ENCODE assay signal across 15 cellular contexts in the genomic region with DNA sequence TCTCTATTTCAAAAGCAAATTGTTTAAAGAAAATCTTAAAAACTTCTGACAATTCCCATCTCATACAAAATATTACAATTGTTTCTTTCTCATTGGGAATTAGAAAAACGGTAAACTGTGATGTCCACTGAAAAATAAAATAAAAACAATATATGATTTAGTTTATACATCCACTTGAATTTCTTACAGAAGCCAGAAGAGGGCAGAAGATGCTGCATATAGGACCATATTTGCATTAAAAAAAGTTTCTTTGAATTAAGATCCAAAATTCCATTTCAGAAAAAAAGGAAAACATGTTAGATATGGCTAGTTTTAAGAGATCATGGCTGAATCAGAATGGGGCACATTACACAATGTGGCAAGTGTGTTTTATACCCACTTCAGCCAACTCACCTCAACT. TPM values are rescaled to one million over a fixed set of nuclear protein-coding genes. Genes with fewer than 3 reads are reported as not detected.
A peak's percentile ranks its signal among the peaks of the same experiment; 100 is the strongest.
DNase-seq lines count a peak whose midpoint lies in the region; ATAC-seq and TF ChIP-seq lines count a peak whose summit lies in the region.
"Had no signal": no experiment of that assay in that cellular context is flagged by ENCODE, and none has a peak within 500 bp of the region (broad histone marks: within the 10 kb centered on the region; RNA-seq: fewer than 3 reads in every experiment).

No MANE protein-coding gene starts in this region.

- H3F3A ChIP-seq in GM23338 (replicated peaks; ENCODE audit: low read depth), result no peaks in the 10 kb centered on the region

- peak; percentile 47 for TF ChIP-seq CTCF in AG10803 (conservative IDR thresholded peaks at IDR 0.05; ENCODE audit: low read length)
- peak in 1 of 2 experiments; percentile 68; a peak in 3 of 4 replicates for TF ChIP-seq CTCF in GM23338 (conservative IDR thresholded peaks at IDR 0.05; ENCODE audit: low read depth in 2 of 2)
- TF ChIP-seq CTCF in RWPE2 (IDR thresholded peaks at IDR 0.05; ENCODE audit: poor library complexity, severe bottlenecking), result peak; percentile 58

- peaks cover 41% of the 10 kb centered on the region for H3K4me1 ChIP-seq in GM23338 (ENCODE audit: insufficient read depth)
- no peaks in the 10 kb centered on the region for H3K4me1 ChIP-seq in RWPE2 (ENCODE audit: insufficient read depth, poor library complexity, severe bottlenecking)
- H3K4me1 ChIP-seq in iPS-18a (ENCODE audit: control insufficient read depth, low read depth, low read length), result peaks cover 52% of the 10 kb centered on the region

- no peak overlapping the region for H3K4me3 Mint-ChIP-seq in GM23338
- H3K4me3 Mint-ChIP-seq: activated naive CD8-positive, alpha-beta T cell had no signal

- H3K27ac ChIP-seq in GM23338 (ENCODE audit: low read depth), result no peak overlapping the region
- no peak overlapping the region for H3K27ac ChIP-seq in RWPE2 (ENCODE audit: poor library complexity, severe bottlenecking)
- H3K27ac ChIP-seq in iPS-18a (ENCODE audit: low read length), result no peak overlapping the region
- H3K27ac ChIP-seq: SK-N-MC had no signal

- no peaks in the 10 kb centered on the region for H3K27me3 ChIP-seq in GM23338 (ENCODE audit: insufficient read depth)
- peaks cover 4% of the 10 kb centered on the region for H3K27me3 ChIP-seq in RWPE2 (ENCODE audit: insufficient read depth, poor library complexity, severe bottlenecking)
- no peaks in the 10 kb centered on the region for H3K27me3 ChIP-seq in iPS-18a (ENCODE audit: control insufficient read depth, insufficient read depth, low read length)

- H3K9me3 ChIP-seq in RWPE2 (ENCODE audit: severe bottlenecking) (no peaks in the 10 kb centered on the region), iPS-18a (ENCODE audit: control insufficient read depth, low read depth, low read length) (no peaks in the 10 kb centered on the region)

- peak overlapping the region; percentile 38 for H3K9ac ChIP-seq in iPS-18a (ENCODE audit: low read length)

- peaks cover 46% of the 10 kb centered on the region for H3K4me1 Mint-ChIP-seq in GM23338

- no peaks in the 10 kb centered on the region for H3K79me2 ChIP-seq in GM23338 (replicated peaks; ENCODE audit: insufficient read depth)

- H3K4me3 ChIP-seq in AG10803 (ENCODE audit: low read length) (no peak overlapping the region), GM23338 (no peak overlapping the region), RWPE2 (ENCODE audit: severe bottlenecking) (no peak overlapping the region), iPS-18a (ENCODE audit: low read length) (no peak overlapping the region)

- H3K36me3 ChIP-seq in GM23338 (ENCODE audit: insufficient read depth) (no peaks in the 10 kb centered on the region), RWPE2 (ENCODE audit: low read depth) (no peaks in the 10 kb centered on the region), iPS-18a (ENCODE audit: control insufficient read depth, low read depth, low read length) (no peaks in the 10 kb centered on the region)

- no peaks in the 10 kb centered on the region for H3K9me3 Mint-ChIP-seq in GM23338

- H4K20me1 ChIP-seq in GM23338 (replicated peaks; ENCODE audit: insufficient read depth), result no peaks in the 10 kb centered on the region

- no peak for DNase-seq in AG10803 (ENCODE audit: low read depth)
- DNase-seq in GM23338 (ENCODE audit: low spot score), result peak; percentile 21
- DNase-seq in RWPE2 (ENCODE audit: low spot score), result no peak
- DNase-seq in kidney glomerular epithelial cell (lab: John Stamatoyannopoulos, UW), result no peak
- DNase-seq in activated CD8-positive, alpha-beta memory T cell treated with anti-CD3 and anti-CD28 coated beads for 24 hours, result no peak
- DNase-seq: activated CD4-positive, alpha-beta T cell treated with anti-CD3 and anti-CD28 coated beads, Interleukin-2, amount 50 U/mL, for 4 hours; HCEC 1CT; NCI-H2107; nucleus accumbens; substantia nigra had no signal

- ATAC-seq in GM23338, result no peak
- ATAC-seq in RWPE2 (ENCODE audit: low read depth), result no peak
- ATAC-seq in GM21360 (IDR thresholded peaks at IDR 0.05; ENCODE audit: unreplicated experiment), result no peak
- no peak for ATAC-seq in HG03135 (IDR thresholded peaks at IDR 0.05; ENCODE audit: unreplicated experiment)

- no peak overlapping the region for H2AFZ ChIP-seq in GM23338

- no peaks in the 10 kb centered on the region; the same call in 2 of the 3 replicates for H3K36me3 Mint-ChIP-seq in GM23338 (ENCODE audit: low read depth)
- H3K36me3 Mint-ChIP-seq: activated naive CD8-positive, alpha-beta T cell had no signal

- H3K4me2 ChIP-seq in GM23338, result peak overlapping the region; percentile 15; the same call in 1 of the 2 replicates

- H3K9me2 ChIP-seq in GM23338 (ENCODE audit: insufficient read depth), result no peaks in the 10 kb centered on the region

- H3K27ac Mint-ChIP-seq in GM23338, result no peak overlapping the region
- H3K27ac Mint-ChIP-seq: activated naive CD8-positive, alpha-beta T cell had no signal

- peaks cover 10% of the 10 kb centered on the region for H3K27me3 Mint-ChIP-seq in GM23338 (ENCODE audit: insufficient read depth, low read depth, poor library complexity)
- H3K27me3 Mint-ChIP-seq: activated naive CD8-positive, alpha-beta T cell had no signal

TF ChIP-seq in GM23338, 12 proteins besides CTCF, POLR2A, EP300 and RAD21 (continues in another document):
- TF ChIP-seq STAT1 (IDR thresholded peaks at IDR 0.05; ENCODE audit: unreplicated experiment), result no peak
- no peak for TF ChIP-seq EZH2phosphoT487 (IDR thresholded peaks at IDR 0.05; ENCODE audit: unreplicated experiment)
- TF ChIP-seq, protein P1, sequence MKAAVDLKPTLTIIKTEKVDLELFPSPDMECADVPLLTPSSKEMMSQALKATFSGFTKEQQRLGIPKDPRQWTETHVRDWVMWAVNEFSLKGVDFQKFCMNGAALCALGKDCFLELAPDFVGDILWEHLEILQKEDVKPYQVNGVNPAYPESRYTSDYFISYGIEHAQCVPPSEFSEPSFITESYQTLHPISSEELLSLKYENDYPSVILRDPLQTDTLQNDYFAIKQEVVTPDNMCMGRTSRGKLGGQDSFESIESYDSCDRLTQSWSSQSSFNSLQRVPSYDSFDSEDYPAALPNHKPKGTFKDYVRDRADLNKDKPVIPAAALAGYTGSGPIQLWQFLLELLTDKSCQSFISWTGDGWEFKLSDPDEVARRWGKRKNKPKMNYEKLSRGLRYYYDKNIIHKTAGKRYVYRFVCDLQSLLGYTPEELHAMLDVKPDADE (IDR thresholded peaks at IDR 0.05), result no peak
- TF ChIP-seq, protein P2, sequence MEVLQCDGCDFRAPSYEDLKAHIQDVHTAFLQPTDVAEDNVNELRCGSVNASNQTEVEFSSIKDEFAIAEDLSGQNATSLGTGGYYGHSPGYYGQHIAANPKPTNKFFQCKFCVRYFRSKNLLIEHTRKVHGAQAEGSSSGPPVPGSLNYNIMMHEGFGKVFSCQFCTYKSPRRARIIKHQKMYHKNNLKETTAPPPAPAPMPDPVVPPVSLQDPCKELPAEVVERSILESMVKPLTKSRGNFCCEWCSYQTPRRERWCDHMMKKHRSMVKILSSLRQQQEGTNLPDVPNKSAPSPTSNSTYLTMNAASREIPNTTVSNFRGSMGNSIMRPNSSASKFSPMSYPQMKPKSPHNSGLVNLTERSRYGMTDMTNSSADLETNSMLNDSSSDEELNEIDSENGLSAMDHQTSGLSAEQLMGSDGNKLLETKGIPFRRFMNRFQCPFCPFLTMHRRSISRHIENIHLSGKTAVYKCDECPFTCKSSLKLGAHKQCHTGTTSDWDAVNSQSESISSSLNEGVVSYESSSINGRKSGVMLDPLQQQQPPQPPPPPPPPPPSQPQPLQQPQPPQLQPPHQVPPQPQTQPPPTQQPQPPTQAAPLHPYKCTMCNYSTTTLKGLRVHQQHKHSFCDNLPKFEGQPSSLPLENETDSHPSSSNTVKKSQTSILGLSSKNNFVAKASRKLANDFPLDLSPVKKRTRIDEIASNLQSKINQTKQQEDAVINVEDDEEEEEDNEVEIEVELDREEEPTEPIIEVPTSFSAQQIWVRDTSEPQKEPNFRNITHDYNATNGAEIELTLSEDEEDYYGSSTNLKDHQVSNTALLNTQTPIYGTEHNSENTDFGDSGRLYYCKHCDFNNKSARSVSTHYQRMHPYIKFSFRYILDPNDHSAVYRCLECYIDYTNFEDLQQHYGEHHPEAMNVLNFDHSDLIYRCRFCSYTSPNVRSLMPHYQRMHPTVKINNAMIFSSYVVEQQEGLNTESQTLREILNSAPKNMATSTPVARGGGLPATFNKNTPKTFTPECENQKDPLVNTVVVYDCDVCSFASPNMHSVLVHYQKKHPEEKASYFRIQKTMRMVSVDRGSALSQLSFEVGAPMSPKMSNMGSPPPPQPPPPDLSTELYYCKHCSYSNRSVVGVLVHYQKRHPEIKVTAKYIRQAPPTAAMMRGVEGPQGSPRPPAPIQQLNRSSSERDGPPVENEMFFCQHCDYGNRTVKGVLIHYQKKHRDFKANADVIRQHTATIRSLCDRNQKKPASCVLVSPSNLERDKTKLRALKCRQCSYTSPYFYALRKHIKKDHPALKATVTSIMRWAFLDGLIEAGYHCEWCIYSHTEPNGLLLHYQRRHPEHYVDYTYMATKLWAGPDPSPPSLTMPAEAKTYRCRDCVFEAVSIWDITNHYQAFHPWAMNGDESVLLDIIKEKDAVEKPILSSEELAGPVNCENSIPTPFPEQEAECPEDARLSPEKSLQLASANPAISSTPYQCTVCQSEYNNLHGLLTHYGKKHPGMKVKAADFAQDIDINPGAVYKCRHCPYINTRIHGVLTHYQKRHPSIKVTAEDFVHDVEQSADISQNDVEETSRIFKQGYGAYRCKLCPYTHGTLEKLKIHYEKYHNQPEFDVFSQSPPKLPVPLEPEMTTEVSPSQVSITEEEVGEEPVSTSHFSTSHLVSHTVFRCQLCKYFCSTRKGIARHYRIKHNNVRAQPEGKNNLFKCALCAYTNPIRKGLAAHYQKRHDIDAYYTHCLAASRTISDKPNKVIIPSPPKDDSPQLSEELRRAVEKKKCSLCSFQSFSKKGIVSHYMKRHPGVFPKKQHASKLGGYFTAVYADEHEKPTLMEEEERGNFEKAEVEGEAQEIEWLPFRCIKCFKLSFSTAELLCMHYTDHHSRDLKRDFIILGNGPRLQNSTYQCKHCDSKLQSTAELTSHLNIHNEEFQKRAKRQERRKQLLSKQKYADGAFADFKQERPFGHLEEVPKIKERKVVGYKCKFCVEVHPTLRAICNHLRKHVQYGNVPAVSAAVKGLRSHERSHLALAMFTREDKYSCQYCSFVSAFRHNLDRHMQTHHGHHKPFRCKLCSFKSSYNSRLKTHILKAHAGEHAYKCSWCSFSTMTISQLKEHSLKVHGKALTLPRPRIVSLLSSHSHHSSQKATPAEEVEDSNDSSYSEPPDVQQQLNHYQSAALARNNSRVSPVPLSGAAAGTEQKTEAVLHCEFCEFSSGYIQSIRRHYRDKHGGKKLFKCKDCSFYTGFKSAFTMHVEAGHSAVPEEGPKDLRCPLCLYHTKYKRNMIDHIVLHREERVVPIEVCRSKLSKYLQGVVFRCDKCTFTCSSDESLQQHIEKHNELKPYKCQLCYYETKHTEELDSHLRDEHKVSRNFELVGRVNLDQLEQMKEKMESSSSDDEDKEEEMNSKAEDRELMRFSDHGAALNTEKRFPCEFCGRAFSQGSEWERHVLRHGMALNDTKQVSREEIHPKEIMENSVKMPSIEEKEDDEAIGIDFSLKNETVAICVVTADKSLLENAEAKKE (CRISPR knock-in tag; IDR thresholded peaks at IDR 0.05), result no peak
- no peak for TF ChIP-seq POLR2AphosphoS5 (IDR thresholded peaks at IDR 0.05; ENCODE audit: low read depth)
- TF ChIP-seq JUNB (IDR thresholded peaks at IDR 0.05; ENCODE audit: unreplicated experiment), result no peak

RNA-seq across cellular contexts. Expression of a gene that starts 39.3 kb away (rescaled TPM):
- total RNA-seq in GM23338 (2014; rRNA removed; shearing (Covaris generic)), result 0.35 TPM in 1 of 2 replicates, not detected in the other
- 0.68 and 1.1 TPM in 2 replicates for polyA plus RNA-seq in GM23338 (2016; fragmentation: Nextera tagmentation; extraction: Ambion mirVana)
